Comparison of ENCODE assay signal across 21 cellular contexts in genomic region chr16:54489225-54489781, GRCh38.
DNase-seq lines count a peak whose midpoint lies in the region; ATAC-seq and TF ChIP-seq lines count a peak whose summit lies in the region.
"Had no signal": no experiment of that assay in that cellular context is flagged by ENCODE, and none has a peak within 500 bp of the region (broad histone marks: within the 10 kb centered on the region; RNA-seq: fewer than 3 reads in every experiment).

No MANE protein-coding gene starts in this region.

- H3K4me3 ChIP-seq in right atrium auricular region (no peak overlapping the region), left ventricle myocardium inferior (no peak overlapping the region)
- H3K4me3 ChIP-seq: K562, lung, uterus had no signal

- H3K27me3 ChIP-seq in right atrium auricular region (no peaks in the 10 kb centered on the region), left ventricle myocardium inferior (ENCODE audit: low read depth) (no peaks in the 10 kb centered on the region)
- H3K27me3 ChIP-seq: uterus had no signal

- ATAC-seq in Right ventricle myocardium inferior (peak; percentile 30), HG03469 (IDR thresholded peaks at IDR 0.05; ENCODE audit: unreplicated experiment) (no peak)
- ATAC-seq in activated T-cell treated with anti-CD3 and anti-CD28 coated beads, Interleukin-2, amount 50 U/mL, for 72 hours (replicated peaks in 1 of 2) = no peak
- ATAC-seq: K562; naive thymus-derived CD4-positive, alpha-beta T cell had no signal

- no peaks in the 10 kb centered on the region for H3K36me3 Mint-ChIP-seq in activated T-cell treated with anti-CD3 and anti-CD28 coated beads, Interleukin-2, amount 50 U/mL, for 72 hours (ENCODE audit: insufficient read depth in 2 of 2)
- H3K36me3 Mint-ChIP-seq: CD8-positive, alpha-beta memory T cell; naive thymus-derived CD4-positive, alpha-beta T cell had no signal

- no peaks in the 10 kb centered on the region for H3K9me3 Mint-ChIP-seq in activated T-cell treated with anti-CD3 and anti-CD28 coated beads, Interleukin-2, amount 50 U/mL, for 72 hours
- H3K9me3 Mint-ChIP-seq: activated T-helper 2 cell treated with anti-CD3 and anti-CD28 coated beads, Interferon-gamma antibody, Interleukin-2, Interleukin-4, amounts not matched to agents 10 μg/mL and 5 μg/mL and 100 μg/mL, durations not matched to agents 14 hours and 24 hours and 36 hours; CD8-positive, alpha-beta memory T cell; stimulated activated naive CD8-positive, alpha-beta T cell treated with anti-CD3 and anti-CD28 coated beads, Interleukin-15, Interleukin-2, amounts not matched to agents 100 ng/mL and 50 ng/mL, for 24 hours had no signal

- H3K4me1 ChIP-seq in right atrium auricular region (peaks cover 0 to 9% of the 10 kb centered on the region in 2 donors), left ventricle myocardium inferior (peaks cover 65% of the 10 kb centered on the region)
- H3K4me1 ChIP-seq: uterus had no signal

- DNase-seq in Right ventricle myocardium inferior (ENCODE audit: missing footprints) (no peak), right atrium auricular region (ENCODE audit: low spot score) (no peak), NCI-H748 (lab: John Stamatoyannopoulos, UW; ENCODE audit: unreplicated experiment) (peak; percentile 88), left ventricle myocardium inferior (no peak), UCSD-AML1 (lab: John Stamatoyannopoulos, UW; ENCODE audit: unreplicated experiment) (no peak)
- DNase-seq in activated naive CD4-positive, alpha-beta T cell treated with anti-CD3 and anti-CD28 coated beads, Interleukin-2, amount 50 U/mL, for 16 hours = no peak
- no peak for DNase-seq in activated T-cell treated with anti-CD3 and anti-CD28 coated beads, Interleukin-2, amount 50 U/mL, for 72 hours
- DNase-seq: activated CD4-positive, CD25-positive, alpha-beta regulatory T cell; CD8-positive, alpha-beta memory T cell; foreskin fibroblast; GDM1; naive thymus-derived CD4-positive, alpha-beta T cell; NCI-H1694; RPMI8226; T-helper 1 cell; uterus had no signal

- H3K27ac Mint-ChIP-seq in activated T-cell treated with anti-CD3 and anti-CD28 coated beads, Interleukin-2, amount 50 U/mL, for 72 hours = no peak overlapping the region
- H3K27ac Mint-ChIP-seq: activated T-helper 2 cell treated with anti-CD3 and anti-CD28 coated beads, Interferon-gamma antibody, Interleukin-2, Interleukin-4, amounts not matched to agents 10 μg/mL and 5 μg/mL and 100 μg/mL, durations not matched to agents 14 hours and 24 hours and 36 hours; CD8-positive, alpha-beta memory T cell; naive thymus-derived CD4-positive, alpha-beta T cell; stimulated activated naive CD8-positive, alpha-beta T cell treated with anti-CD3 and anti-CD28 coated beads, Interleukin-15, Interleukin-2, amounts not matched to agents 100 ng/mL and 50 ng/mL, for 24 hours had no signal

- no peaks in the 10 kb centered on the region for H3K4me1 Mint-ChIP-seq in activated T-cell treated with anti-CD3 and anti-CD28 coated beads, Interleukin-2, amount 50 U/mL, for 72 hours (ENCODE audit: low read depth)
- H3K4me1 Mint-ChIP-seq: CD8-positive, alpha-beta memory T cell; naive thymus-derived CD4-positive, alpha-beta T cell had no signal

- no peaks in the 10 kb centered on the region for H3K27me3 Mint-ChIP-seq in activated T-cell treated with anti-CD3 and anti-CD28 coated beads, Interleukin-2, amount 50 U/mL, for 72 hours (ENCODE audit: low read depth)
- H3K27me3 Mint-ChIP-seq: CD8-positive, alpha-beta memory T cell had no signal

- H3K9me3 ChIP-seq in right atrium auricular region (no peaks in the 10 kb centered on the region), left ventricle myocardium inferior (replicated peaks) (no peaks in the 10 kb centered on the region)
- H3K9me3 ChIP-seq: uterus had no signal

- H3K27ac ChIP-seq in right atrium auricular region = peak overlapping the region in 1 of 2 donors; percentile 13
- H3K27ac ChIP-seq in left ventricle myocardium inferior (replicated peaks) = peak overlapping the region; percentile 68
- H3K27ac ChIP-seq: uterus had no signal

- intact Hi-C loops in Right ventricle myocardium inferior (cut with DNase I) = loop anchor here (10.0 kb wide), 3 partner anchors 325 to 595 kb away; no protein-coding TSS in a partner anchor
- intact Hi-C loops in left ventricle myocardium inferior (cut with micrococcal nuclease) = no loop called here

- no peak for TF ChIP-seq CTCF in right atrium auricular region (IDR thresholded peaks at IDR 0.05)
- no peak for TF ChIP-seq CTCF in left ventricle myocardium inferior (IDR thresholded peaks at IDR 0.05; ENCODE audit: borderline replicate concordance)

- no peak overlapping the region for H3K4me3 Mint-ChIP-seq in activated T-cell treated with anti-CD3 and anti-CD28 coated beads, Interleukin-2, amount 50 U/mL, for 72 hours
- H3K4me3 Mint-ChIP-seq: CD8-positive, alpha-beta memory T cell; naive thymus-derived CD4-positive, alpha-beta T cell; stimulated activated naive CD8-positive, alpha-beta T cell treated with anti-CD3 and anti-CD28 coated beads, Interleukin-15, Interleukin-2, amounts not matched to agents 100 ng/mL and 50 ng/mL, for 24 hours had no signal

- H3K36me3 ChIP-seq in right atrium auricular region (no peaks in the 10 kb centered on the region), left ventricle myocardium inferior (no peaks in the 10 kb centered on the region)
- H3K36me3 ChIP-seq: uterus had no signal
